In genomic region chr20:3312940-3313656, GRCh38 we compare ENCODE assay signal across 13 cellular contexts.
A peak's percentile ranks its signal among the peaks of the same experiment; 100 is the strongest.
DNase-seq lines count a peak whose midpoint lies in the region; ATAC-seq and TF ChIP-seq lines count a peak whose summit lies in the region.
"Had no signal": no experiment of that assay in that cellular context is flagged by ENCODE, and none has a peak within 500 bp of the region (broad histone marks: within the 10 kb centered on the region; RNA-seq: fewer than 3 reads in every experiment).

No MANE protein-coding gene starts in this region.

- TF ChIP-seq CTCF in breast epithelium (IDR thresholded peaks at IDR 0.05) (no peak), vagina (IDR thresholded peaks at IDR 0.05) (no peak)

- H3K27ac ChIP-seq in breast epithelium (peak overlapping the region; percentile 45 to 68), layer of hippocampus (ENCODE audit: low read depth, low read length) (peak overlapping the region; percentile 19), vagina (peak overlapping the region; percentile 21)

- peak; percentile 12 for DNase-seq in NCI-H2171 treated with DMSO at 0.1 percent for 48 hours (lab: John Stamatoyannopoulos, UW)
- no peak for DNase-seq in NCI-H2171 (lab: John Stamatoyannopoulos, UW)
- DNase-seq in breast epithelium (ENCODE audit: low spot score in 2 of 2) = peak in 1 of 2 donors; percentile 70
- DNase-seq in vagina (ENCODE audit: extremely low spot score in 2 of 2) = no peak
- DNase-seq: BE2C, GOT3, NCI-H446 treated with DMSO at 0.1 percent for 48 hours had no signal

- TF ChIP-seq POLR2A in breast epithelium (IDR thresholded peaks at IDR 0.05) = no peak
- TF ChIP-seq POLR2A in vagina (IDR thresholded peaks at IDR 0.05) = no peak
- no peak for TF ChIP-seq POLR2A in GM18505 (IDR thresholded peaks at IDR 0.05; ENCODE audit: borderline replicate concordance, extremely low read depth, insufficient read depth, insufficient read length)

- peaks cover 0 to 21% of the 10 kb centered on the region in 2 donors for H3K4me1 ChIP-seq in breast epithelium
- peaks cover 28% of the 10 kb centered on the region for H3K4me1 ChIP-seq in vagina
- H3K4me1 ChIP-seq: BE2C had no signal

- H3K4me3 ChIP-seq in breast epithelium (no peak overlapping the region), vagina (no peak overlapping the region)

- ATAC-seq in GM18505 (IDR thresholded peaks at IDR 0.05; ENCODE audit: unreplicated experiment) (no peak), GM18502 (IDR thresholded peaks at IDR 0.05; ENCODE audit: poor library complexity, unreplicated experiment) (no peak), GM19035 (IDR thresholded peaks at IDR 0.05; ENCODE audit: unreplicated experiment) (no peak)
- ATAC-seq: activated naive CD4-positive, alpha-beta T cell treated with anti-CD3 and anti-CD28 coated beads, Interleukin-2, amount 50 U/mL, for 72 hours; natural killer cell treated with Interleukin-12 subunit alpha and Interleukin-12 subunit beta and Interleukin-15 and Interleukin-18, amount 100 ng/mL, for 72 hours had no signal

- H3K27me3 ChIP-seq in breast epithelium = no peaks in the 10 kb centered on the region
- no peaks in the 10 kb centered on the region for H3K27me3 ChIP-seq in layer of hippocampus (ENCODE audit: control insufficient read depth, insufficient read depth, low read length)
- H3K27me3 ChIP-seq in vagina = no peaks in the 10 kb centered on the region
- H3K27me3 ChIP-seq: BE2C had no signal

- H3K9me3 ChIP-seq in breast epithelium (no peaks in the 10 kb centered on the region), vagina (no peaks in the 10 kb centered on the region)
- H3K9me3 ChIP-seq: BE2C had no signal

- intact Hi-C loops in breast epithelium (cut with DNase I; ENCODE audit: low total_unique reads) (no loop called here), vagina (cut with DNase I) (no loop called here)

- no peaks in the 10 kb centered on the region for H3K36me3 ChIP-seq in breast epithelium
- peaks cover 0 to 42% of the 10 kb centered on the region in 2 donors for H3K36me3 ChIP-seq in vagina
